1 cellular context compared by ENCODE assay signal in genomic region chr15:51620647-51621046, GRCh38.
TF ChIP-seq lines count a peak whose summit lies in the region.

No MANE protein-coding gene starts in this region.

TF ChIP-seq in HCT116, 20 proteins besides CTCF, POLR2A, EP300 and RAD21 (continued from another document):
- TF ChIP-seq REST (IDR thresholded peaks at IDR 0.05; ENCODE audit: low read depth): no peak
- no peak for TF ChIP-seq CEBPB (IDR thresholded peaks at IDR 0.05; ENCODE audit: low read depth)
- no peak for TF ChIP-seq SIN3A (IDR thresholded peaks at IDR 0.05; ENCODE audit: low read depth)
- no peak for TF ChIP-seq ZFX (IDR thresholded peaks at IDR 0.05)
- no peak for TF ChIP-seq EZH2 (IDR thresholded peaks at IDR 0.05)
- no peak for TF ChIP-seq SRF (IDR thresholded peaks at IDR 0.05; ENCODE audit: low read depth)
- TF ChIP-seq, protein P1, sequence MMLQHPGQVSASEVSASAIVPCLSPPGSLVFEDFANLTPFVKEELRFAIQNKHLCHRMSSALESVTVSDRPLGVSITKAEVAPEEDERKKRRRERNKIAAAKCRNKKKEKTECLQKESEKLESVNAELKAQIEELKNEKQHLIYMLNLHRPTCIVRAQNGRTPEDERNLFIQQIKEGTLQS (IDR thresholded peaks at IDR 0.05): no peak
- TF ChIP-seq YY1 (IDR thresholded peaks at IDR 0.05; ENCODE audit: extremely low read depth, insufficient replicate concordance, low read depth, low read length): no peak
- TF ChIP-seq, protein P2, sequence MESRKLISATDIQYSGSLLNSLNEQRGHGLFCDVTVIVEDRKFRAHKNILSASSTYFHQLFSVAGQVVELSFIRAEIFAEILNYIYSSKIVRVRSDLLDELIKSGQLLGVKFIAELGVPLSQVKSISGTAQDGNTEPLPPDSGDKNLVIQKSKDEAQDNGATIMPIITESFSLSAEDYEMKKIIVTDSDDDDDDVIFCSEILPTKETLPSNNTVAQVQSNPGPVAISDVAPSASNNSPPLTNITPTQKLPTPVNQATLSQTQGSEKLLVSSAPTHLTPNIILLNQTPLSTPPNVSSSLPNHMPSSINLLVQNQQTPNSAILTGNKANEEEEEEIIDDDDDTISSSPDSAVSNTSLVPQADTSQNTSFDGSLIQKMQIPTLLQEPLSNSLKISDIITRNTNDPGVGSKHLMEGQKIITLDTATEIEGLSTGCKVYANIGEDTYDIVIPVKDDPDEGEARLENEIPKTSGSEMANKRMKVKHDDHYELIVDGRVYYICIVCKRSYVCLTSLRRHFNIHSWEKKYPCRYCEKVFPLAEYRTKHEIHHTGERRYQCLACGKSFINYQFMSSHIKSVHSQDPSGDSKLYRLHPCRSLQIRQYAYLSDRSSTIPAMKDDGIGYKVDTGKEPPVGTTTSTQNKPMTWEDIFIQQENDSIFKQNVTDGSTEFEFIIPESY (IDR thresholded peaks at IDR 0.05; ENCODE audit: extremely low read depth, insufficient replicate concordance, low read length): no peak
- TF ChIP-seq JUND (IDR thresholded peaks at IDR 0.05): no peak
- TF ChIP-seq EZH2phosphoT487 (IDR thresholded peaks at IDR 0.05; ENCODE audit: borderline replicate concordance): no peak
- TF ChIP-seq SP1 (IDR thresholded peaks at IDR 0.05; ENCODE audit: low read depth): no peak
- no peak for TF ChIP-seq CBX3 (IDR thresholded peaks at IDR 0.05; ENCODE audit: low read depth)
- no peak for TF ChIP-seq EGR1 (IDR thresholded peaks at IDR 0.05; ENCODE audit: low read depth)
- no peak for TF ChIP-seq ZNF274 (IDR thresholded peaks at IDR 0.05; ENCODE audit: low read depth, low read length)
